ENCODE assay signal across 14 cellular contexts in the genomic region with DNA sequence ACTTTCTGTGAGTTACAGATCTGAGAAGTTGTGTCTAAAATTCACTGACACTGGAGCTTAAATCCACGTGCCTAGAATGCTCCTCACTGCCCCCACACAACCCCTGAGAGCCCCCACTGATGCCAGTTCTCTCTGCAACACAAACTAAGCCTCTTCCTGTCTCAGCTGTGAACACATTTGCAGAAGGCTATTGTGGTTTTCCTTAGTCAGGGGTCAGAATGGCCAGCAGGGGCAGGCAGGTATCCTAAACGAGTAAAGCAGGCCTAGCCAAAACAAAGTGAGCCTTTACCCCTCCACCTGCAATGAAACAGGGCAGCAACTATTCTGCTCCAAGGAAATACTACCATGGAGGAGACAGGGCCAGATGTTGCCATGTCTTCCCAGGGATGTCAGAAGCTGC.
A peak's percentile ranks its signal among the peaks of the same experiment; 100 is the strongest.
DNase-seq lines count a peak whose midpoint lies in the region; ATAC-seq, FAIRE-seq and TF ChIP-seq lines count a peak whose summit lies in the region.
"Had no signal": no experiment of that assay in that cellular context is flagged by ENCODE, and none has a peak within 500 bp of the region (broad histone marks: within the 10 kb centered on the region; RNA-seq: fewer than 3 reads in every experiment).

No MANE protein-coding gene starts in this region.

- CTCF ChIA-PET in GM12878 (lab: Yijun Ruan, JAX), result interaction anchor here (2.0 kb wide), 1 partner anchor 21 kb away, joined by 7 read pairs; no protein-coding TSS in a partner anchor

- no peak for FAIRE-seq in GM12878 (lab: Jason Lieb, UNC)

- WGBS in GM12878 (ENCODE audit: insufficient coverage, insufficient replicate concordance, low lambda C conversion rate, missing lambda C conversion rate), result 71% methylated on average over 2 of the region's 2 CpGs

- ATAC-seq in GM18511 (IDR thresholded peaks at IDR 0.05; ENCODE audit: unreplicated experiment), result peak; percentile 76
- peak; percentile 54 for ATAC-seq in HG03354 (IDR thresholded peaks at IDR 0.05; ENCODE audit: poor library complexity, severe bottlenecking, unreplicated experiment)
- ATAC-seq in GM12878, result peak; percentile 86
- ATAC-seq in HG03280 (IDR thresholded peaks at IDR 0.05; ENCODE audit: unreplicated experiment), result no peak
- ATAC-seq: activated CD4-positive, alpha-beta T cell treated with anti-CD3 and anti-CD28 coated beads for 36 hours; gastrocnemius medialis; left lung had no signal

- POLR2A ChIA-PET in GM12878 (lab: Charles Lee), result interaction anchor here (0.8 kb wide), 1 partner anchor 10 kb away, joined by 3 read pairs; no protein-coding TSS in a partner anchor

- H3K36me3 ChIP-seq in GM12878 (ENCODE audit: control insufficient read depth in 2 of 2, insufficient read depth in 2 of 2, low read length in 1 of 2) (no peaks in the 10 kb centered on the region), parathyroid adenoma (ENCODE audit: control insufficient read depth, insufficient read depth, low read length) (no peaks in the 10 kb centered on the region)
- H3K36me3 ChIP-seq: gastrocnemius medialis, left lung had no signal

- BruUV-seq in GM12878 (replicated peaks; lab: Mats Ljungman, UMichigan), result no TSS peak

- TF ChIP-seq RAD21 in GM12878 (IDR thresholded peaks at IDR 0.05; ENCODE audit: insufficient read depth, low read depth, low read length), result peak; percentile 50; the same call in 1 of the 2 replicates

- H3K27ac ChIP-seq in GM12878 (ENCODE audit: control insufficient read depth, insufficient read depth), result peak overlapping the region; percentile 9; the same call in 1 of the 2 replicates
- H3K27ac ChIP-seq in parathyroid adenoma, result no peak overlapping the region
- H3K27ac ChIP-seq: gastrocnemius medialis, left lung had no signal

- no peak for DNase-seq in GM12878 (ENCODE audit: low read depth, low spot score)
- DNase-seq in NCI-H226, result no peak
- no peak for DNase-seq in stimulated activated naive CD4-positive, alpha-beta T cell (lab: John Stamatoyannopoulos, UW)
- DNase-seq: activated CD4-positive, alpha-beta T cell treated with anti-CD3 and anti-CD28 coated beads for 36 hours; CD8-positive, alpha-beta memory T cell; gastrocnemius medialis; left lung; MV-4-11; natural killer cell; NCI-H526 had no signal

- RAD21 ChIA-PET in GM12878 (lab: Charles Lee; ENCODE audit: unreplicated experiment), result interaction anchor here (1.0 to 1.5 kb wide), 2 partner anchors 23 to 53 kb away, joined by 3 read pairs; no protein-coding TSS in a partner anchor

- SMC1A ChIA-PET in GM12878 (lab: Charles Lee; ENCODE audit: uncharacterized antibody, unreplicated experiment), result interaction anchor here (0.7 to 1.5 kb wide), 6 partner anchors 9 to 251 kb away, joined by 3 to 6 read pairs (median 3); no protein-coding TSS in a partner anchor

- H3K4me3 ChIP-seq in GM12878 (no peak overlapping the region), parathyroid adenoma (ENCODE audit: low read depth, low read length) (no peak overlapping the region)
- H3K4me3 ChIP-seq: gastrocnemius medialis, left lung had no signal

- no peaks in the 10 kb centered on the region for H3K79me2 ChIP-seq in GM12878 (ENCODE audit: control insufficient read depth, insufficient read depth, low read length)
- peaks cover 2% of the 10 kb centered on the region for H3K79me2 ChIP-seq in parathyroid adenoma

- H3K4me1 ChIP-seq in GM12878 (ENCODE audit: control insufficient read depth, insufficient read depth, low read length), result peaks cover 5% of the 10 kb centered on the region
- no peaks in the 10 kb centered on the region for H3K4me1 ChIP-seq in parathyroid adenoma
- H3K4me1 ChIP-seq: gastrocnemius medialis, left lung had no signal

- TF ChIP-seq CTCF in GM12878 (IDR thresholded peaks at IDR 0.05 in 2 of 3, conservative IDR thresholded peaks at IDR 0.05 in 1 of 3; ENCODE audit: control insufficient read depth in 2 of 3, extremely low read depth in 1 of 3, insufficient read depth in 1 of 3, low read depth in 3 of 3, low read length in 3 of 3), result peak; percentile 5 to 18 (median 8); a peak in 1 of 6 replicates
- TF ChIP-seq CTCF in parathyroid adenoma (IDR thresholded peaks at IDR 0.05), result peak; percentile 45

- TF ChIP-seq POLR2A in GM12878 (IDR thresholded peaks at IDR 0.05; ENCODE audit: low read depth, low read length), result no peak

- intact Hi-C loops in GM12878 (cut with micrococcal nuclease; ENCODE audit: unreplicated experiment), result no loop called here

- in situ Hi-C loops in GM12878 (cut with MboI), result no loop called here

- no peaks in the 10 kb centered on the region for H3K9me3 ChIP-seq in GM12878 (replicated peaks; ENCODE audit: control insufficient read depth, insufficient read depth, low read length)
- no peaks in the 10 kb centered on the region for H3K9me3 ChIP-seq in parathyroid adenoma (ENCODE audit: control insufficient read depth, low read length)
- H3K9me3 ChIP-seq: gastrocnemius medialis, left lung had no signal

- no peak for TF ChIP-seq EP300 in GM12878 (IDR thresholded peaks at IDR 0.05; ENCODE audit: borderline replicate concordance in 1 of 2, control insufficient read depth in 1 of 2, low read depth in 2 of 2, low read length in 2 of 2)

- H3K9ac ChIP-seq in GM12878 (ENCODE audit: control insufficient read depth, insufficient read depth, low read length), result no peak overlapping the region
- H3K9ac ChIP-seq in parathyroid adenoma, result no peak overlapping the region

- no peaks in the 10 kb centered on the region for H4K20me1 ChIP-seq in GM12878 (ENCODE audit: control insufficient read depth, insufficient read depth)

- H3K4me2 ChIP-seq in GM12878 (ENCODE audit: control insufficient read depth, insufficient read depth), result 0 out of 2 replicates have a peak overlapping the region, but pooled peaks have one; percentile 23
- H3K4me2 ChIP-seq in parathyroid adenoma (ENCODE audit: low read length), result no peak overlapping the region

- H3K27me3 ChIP-seq in GM12878 (replicated peaks in 1 of 2; ENCODE audit: control insufficient read depth in 2 of 2, insufficient read depth in 2 of 2, low read length in 1 of 2), result no peaks in the 10 kb centered on the region
- no peaks in the 10 kb centered on the region for H3K27me3 ChIP-seq in parathyroid adenoma (ENCODE audit: control insufficient read depth, insufficient read depth, low read length)
- H3K27me3 ChIP-seq: gastrocnemius medialis, left lung had no signal

- H2AFZ ChIP-seq in GM12878 (ENCODE audit: control insufficient read depth, low read depth, low read length) (0 out of 2 replicates have a peak overlapping the region, but pooled peaks have one; percentile 21), parathyroid adenoma (peak overlapping the region; percentile 4)

TF ChIP-seq in GM12878, 131 proteins besides CTCF, POLR2A, EP300 and RAD21:
- TF ChIP-seq RUNX3 (IDR thresholded peaks at IDR 0.05; ENCODE audit: low read length), result peak; percentile 79
- TF ChIP-seq, protein P1, sequence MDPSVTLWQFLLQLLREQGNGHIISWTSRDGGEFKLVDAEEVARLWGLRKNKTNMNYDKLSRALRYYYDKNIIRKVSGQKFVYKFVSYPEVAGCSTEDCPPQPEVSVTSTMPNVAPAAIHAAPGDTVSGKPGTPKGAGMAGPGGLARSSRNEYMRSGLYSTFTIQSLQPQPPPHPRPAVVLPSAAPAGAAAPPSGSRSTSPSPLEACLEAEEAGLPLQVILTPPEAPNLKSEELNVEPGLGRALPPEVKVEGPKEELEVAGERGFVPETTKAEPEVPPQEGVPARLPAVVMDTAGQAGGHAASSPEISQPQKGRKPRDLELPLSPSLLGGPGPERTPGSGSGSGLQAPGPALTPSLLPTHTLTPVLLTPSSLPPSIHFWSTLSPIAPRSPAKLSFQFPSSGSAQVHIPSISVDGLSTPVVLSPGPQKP (IDR thresholded peaks at IDR 0.05; ENCODE audit: low read depth, low read length), result no peak
- TF ChIP-seq SPI1 (IDR thresholded peaks at IDR 0.05; ENCODE audit: borderline replicate concordance, insufficient read depth, low read depth, low read length), result no peak
- no peak for TF ChIP-seq CBFB (IDR thresholded peaks at IDR 0.05; ENCODE audit: low read depth)
- no peak for TF ChIP-seq NBN (IDR thresholded peaks at IDR 0.05)
